10 cellular contexts compared by ENCODE assay signal in genomic region chr15:97652700-97653167, GRCh38.
DNase-seq lines count a peak whose midpoint lies in the region; ATAC-seq, FAIRE-seq and TF ChIP-seq lines count a peak whose summit lies in the region.
"Had no signal": no experiment of that assay in that cellular context is flagged by ENCODE, and none has a peak within 500 bp of the region (broad histone marks: within the 10 kb centered on the region; RNA-seq: fewer than 3 reads in every experiment).

No MANE protein-coding gene starts in this region.

- no peaks in the 10 kb centered on the region for H3K9me3 ChIP-seq in kidney (ENCODE audit: control insufficient read depth in 1 of 2, low read length in 2 of 2)

- no peak overlapping the region for H3K9ac ChIP-seq in kidney (ENCODE audit: low read length in 2 of 2)

- peak overlapping the region; percentile 26 for H3K27ac ChIP-seq in angular gyrus (ENCODE audit: low read depth, low read length)
- H3K27ac ChIP-seq in kidney (ENCODE audit: low read depth in 2 of 2, low read length in 2 of 2), result no peak overlapping the region

- TF ChIP-seq CTCF in kidney (IDR thresholded peaks at IDR 0.05; ENCODE audit: borderline replicate concordance, extremely low read depth, insufficient read depth), result no peak

- no peak for ATAC-seq in Right ventricle myocardium inferior
- ATAC-seq: activated T-cell treated with anti-CD3 and anti-CD28 coated beads, Interleukin-2, amount 50 U/mL, for 72 hours had no signal

- intact Hi-C loops in Right ventricle myocardium inferior (cut with DNase I), result no loop called here
- intact Hi-C loops in cardiac septum (cut with DNase I), result no loop called here
- intact Hi-C loops in kidney (cut with DNase I), result no loop called here

- no peak overlapping the region for H3K4me3 ChIP-seq in kidney (ENCODE audit: low read length in 2 of 2)

- H3K4me1 ChIP-seq in kidney (ENCODE audit: control insufficient read depth in 1 of 2, insufficient read depth in 1 of 2, low read depth in 1 of 2, low read length in 2 of 2), result no peaks in the 10 kb centered on the region

- no peak for FAIRE-seq in kidney (lab: Jason Lieb, UNC)
- no peak for FAIRE-seq in urothelium cell line (lab: Jason Lieb, UNC)

- H3K36me3 ChIP-seq in kidney (ENCODE audit: control insufficient read depth in 1 of 2, insufficient read depth in 2 of 2, low read length in 2 of 2), result no peaks in the 10 kb centered on the region

- DNase-seq in Right ventricle myocardium inferior (ENCODE audit: missing footprints), result peak; percentile 63
- no peak for DNase-seq in cardiac septum (ENCODE audit: low spot score)
- DNase-seq in kidney, result peak; percentile 70
- DNase-seq in urothelium cell line (ENCODE audit: low spot score), result peak; percentile 36
- DNase-seq in dedifferentiated amniotic fluid mesenchymal stem cell (ENCODE audit: extremely low spot score), result no peak
- no peak for DNase-seq in effector CD8-positive, alpha-beta T cell (lab: John Stamatoyannopoulos, UW)
- no peak for DNase-seq in NCI-H2196 treated with DMSO at 0.1 percent for 48 hours (lab: John Stamatoyannopoulos, UW; ENCODE audit: unreplicated experiment)
- DNase-seq: activated T-cell treated with anti-CD3 and anti-CD28 coated beads, Interleukin-2, amount 50 U/mL, for 72 hours; stimulated activated CD4-positive, alpha-beta T cell treated with anti-CD3 and anti-CD28 coated beads, Interleukin-1b, Interleukin-23, amount 100 ng/mL, for 48 hours had no signal

Comparison
In these comparisons a context has a peak if more than half of its experiments do, and no peak if none do; other contexts are left out.
1. DNase-seq: peak in Right ventricle myocardium inferior (single experiment), kidney (single experiment) and urothelium cell line (single experiment); none in cardiac septum (single experiment), dedifferentiated amniotic fluid mesenchymal stem cell (single experiment), effector CD8-positive, alpha-beta T cell (single experiment) and NCI-H2196 treated with DMSO at 0.1 percent for 48 hours (single experiment).